1 cellular context compared by ENCODE assay signal in the genomic region with DNA sequence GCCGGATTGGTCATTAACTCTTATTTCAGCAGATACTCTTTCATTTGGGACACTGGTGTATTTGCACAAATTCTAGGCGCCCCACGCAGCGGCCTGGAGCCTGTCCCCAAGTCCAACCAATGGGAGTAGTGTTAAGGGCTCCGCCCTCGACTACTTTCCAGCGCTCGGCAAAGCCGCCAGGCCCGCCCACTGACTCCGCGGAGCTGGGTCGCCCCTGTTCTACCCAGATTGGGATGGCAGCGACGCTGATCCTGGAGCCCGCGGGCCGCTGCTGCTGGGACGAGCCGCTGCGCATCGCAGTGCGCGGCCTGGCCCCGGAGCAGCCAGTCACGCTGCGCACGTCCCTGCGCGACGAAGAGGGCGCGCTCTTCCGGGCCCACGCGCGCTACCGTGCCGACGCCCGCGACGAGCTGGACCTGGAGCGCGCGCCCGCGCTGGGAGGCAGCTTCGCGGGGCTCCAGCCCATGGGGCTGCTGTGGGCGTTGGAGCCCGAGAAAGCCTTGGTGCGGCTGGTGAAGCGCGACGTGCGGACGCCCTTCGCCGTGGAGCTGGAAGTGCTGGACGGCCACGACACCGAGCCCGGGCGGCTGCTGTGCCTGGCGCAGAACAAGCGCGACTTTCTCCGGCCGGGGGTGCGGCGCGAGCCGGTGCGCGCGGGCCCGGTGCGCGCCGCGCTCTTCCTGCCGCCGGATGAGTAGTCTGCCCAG.
TF ChIP-seq lines count a peak whose summit lies in the region.

A gene with protein sequence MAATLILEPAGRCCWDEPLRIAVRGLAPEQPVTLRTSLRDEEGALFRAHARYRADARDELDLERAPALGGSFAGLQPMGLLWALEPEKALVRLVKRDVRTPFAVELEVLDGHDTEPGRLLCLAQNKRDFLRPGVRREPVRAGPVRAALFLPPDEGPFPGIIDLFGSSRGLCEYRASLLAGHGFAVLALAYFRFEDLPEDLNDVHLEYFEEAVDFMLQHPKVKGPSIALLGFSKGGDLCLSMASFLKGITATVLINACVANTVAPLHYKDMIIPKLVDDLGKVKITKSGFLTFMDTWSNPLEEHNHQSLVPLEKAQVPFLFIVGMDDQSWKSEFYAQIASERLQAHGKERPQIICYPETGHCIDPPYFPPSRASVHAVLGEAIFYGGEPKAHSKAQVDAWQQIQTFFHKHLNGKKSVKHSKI (plus strand): TSS at position 179 of the 707 bp plus-strand sequence. CDS start 55 bp downstream, at position 234.

TF ChIP-seq in H1, 55 proteins besides CTCF, POLR2A, EP300 and RAD21 (continued from another document):
- TF ChIP-seq CTBP2 (IDR thresholded peaks at IDR 0.05; ENCODE audit: borderline replicate concordance, insufficient read depth, insufficient read length, low read length), result no peak
- no peak for TF ChIP-seq TEAD4 (IDR thresholded peaks at IDR 0.05; ENCODE audit: low read depth, low read length)
- no peak; the same call in 1 of the 2 replicates for TF ChIP-seq EGR1 (IDR thresholded peaks at IDR 0.05; ENCODE audit: borderline replicate concordance, low read depth, low read length)
TF ChIP-seq in H1: peak in this region for 14.
